ENCODE assay signal across 8 cellular contexts in the genomic region with DNA sequence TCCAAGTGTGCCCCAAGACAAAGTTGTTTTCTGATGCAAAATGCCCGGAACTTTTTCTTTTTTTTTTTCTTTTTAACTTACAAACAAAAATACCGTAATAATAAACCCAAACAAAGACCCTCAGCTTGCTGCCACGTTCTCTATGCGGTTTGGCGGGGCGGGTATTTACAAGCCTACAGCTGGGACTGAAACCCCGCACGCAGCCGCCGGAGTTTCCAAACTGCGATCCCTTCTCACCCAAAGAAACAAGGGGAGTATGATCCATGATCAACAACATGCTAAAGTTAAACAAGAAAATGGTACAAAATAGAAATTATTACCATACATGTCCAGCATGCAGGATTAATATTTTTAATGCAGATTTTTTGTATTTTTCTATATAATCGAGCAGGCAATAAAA. TPM values are rescaled to one million over a fixed set of nuclear protein-coding genes. Genes with fewer than 3 reads are reported as not detected.
DNase-seq lines count a peak whose midpoint lies in the region; ATAC-seq and TF ChIP-seq lines count a peak whose summit lies in the region.

No MANE protein-coding gene starts in this region.

- H3K27ac Mint-ChIP-seq in Caco-2 (ENCODE audit: unreplicated experiment) (no peak overlapping the region), brain (peak overlapping the region in 2 of 5 experiments; percentile 40 to 62), T-helper 17 cell (no peak overlapping the region)
- H3K27ac Mint-ChIP-seq in activated T-helper 2 cell treated with anti-CD3 and anti-CD28 coated beads, Interferon-gamma antibody, Interleukin-2, Interleukin-4, amounts not matched to agents 10 μg/mL and 5 μg/mL and 100 μg/mL, durations not matched to agents 14 hours and 24 hours and 36 hours = no peak overlapping the region

- H3K4me3 ChIP-seq in Caco-2 (ENCODE audit: low read depth, low read length) (no peak overlapping the region), iPS-15b (ENCODE audit: low read depth, low read length) (peak overlapping the region; percentile 69), rectal smooth muscle tissue (ENCODE audit: low read length) (peak overlapping the region; percentile 79)

- no peaks in the 10 kb centered on the region for H3K36me3 ChIP-seq in Caco-2 (ENCODE audit: control insufficient read depth, insufficient read depth, low read length)
- H3K36me3 ChIP-seq in iPS-15b (ENCODE audit: control insufficient read depth, insufficient read depth, low read length) = no peaks in the 10 kb centered on the region
- H3K36me3 ChIP-seq in rectal smooth muscle tissue (ENCODE audit: control insufficient read depth, insufficient read depth, low read length) = no peaks in the 10 kb centered on the region

- H3K27me3 Mint-ChIP-seq in Caco-2 (ENCODE audit: insufficient read depth, unreplicated experiment) = peaks cover 40% of the 10 kb centered on the region
- peaks cover 95% of the 10 kb centered on the region for H3K27me3 Mint-ChIP-seq in brain
- H3K27me3 Mint-ChIP-seq in activated T-helper 2 cell treated with anti-CD3 and anti-CD28 coated beads, Interferon-gamma antibody, Interleukin-2, Interleukin-4, amounts not matched to agents 10 μg/mL and 5 μg/mL and 100 μg/mL, durations not matched to agents 14 hours and 24 hours and 36 hours (ENCODE audit: low read depth) = peaks cover 89% of the 10 kb centered on the region
- peaks cover 74% of the 10 kb centered on the region for H3K27me3 Mint-ChIP-seq in T-helper 17 cell

- H3K27me3 ChIP-seq in Caco-2 (replicated peaks; ENCODE audit: control insufficient read depth, insufficient read depth, low read length) = peaks cover 9% of the 10 kb centered on the region
- peaks cover 93% of the 10 kb centered on the region for H3K27me3 ChIP-seq in iPS-15b (ENCODE audit: control insufficient read depth, insufficient read depth, low read length)
- H3K27me3 ChIP-seq in rectal smooth muscle tissue (ENCODE audit: control insufficient read depth, insufficient read depth, low read length) = peaks cover 27% of the 10 kb centered on the region

- no peaks in the 10 kb centered on the region for H3K9me3 Mint-ChIP-seq in Caco-2 (ENCODE audit: unreplicated experiment)
- H3K9me3 Mint-ChIP-seq in brain = peaks cover 0 to 10% (median 0%) of the 10 kb centered on the region in 5 experiments
- no peaks in the 10 kb centered on the region for H3K9me3 Mint-ChIP-seq in activated T-helper 2 cell treated with anti-CD3 and anti-CD28 coated beads, Interferon-gamma antibody, Interleukin-2, Interleukin-4, amounts not matched to agents 10 μg/mL and 5 μg/mL and 100 μg/mL, durations not matched to agents 14 hours and 24 hours and 36 hours

- no TSS peak for BruUV-seq in Caco-2 (replicated peaks; lab: Mats Ljungman, UMichigan)

- DNase-seq in Caco-2 = no peak
- DNase-seq in activated CD8-positive, alpha-beta memory T cell treated with anti-CD3 and anti-CD28 coated beads, Interleukin-2, amount 50 U/mL, for 4 hours = no peak
- no peak for DNase-seq in activated T-helper 2 cell treated with anti-CD3 and anti-CD28 coated beads, Interferon-gamma antibody, Interleukin-2, Interleukin-4, amounts not matched to agents 10 μg/mL and 5 μg/mL and 100 μg/mL, durations not matched to agents 14 hours and 24 hours and 36 hours (ENCODE audit: low spot score)
- DNase-seq in T-helper 17 cell = no peak
- DNase-seq in head of caudate nucleus = no peak

- H3K4me1 Mint-ChIP-seq in Caco-2 (ENCODE audit: low read depth, unreplicated experiment) (peaks cover 6% of the 10 kb centered on the region), brain (peaks cover 54% of the 10 kb centered on the region), T-helper 17 cell (peaks cover 9% of the 10 kb centered on the region)
- H3K4me1 Mint-ChIP-seq in activated T-helper 2 cell treated with anti-CD3 and anti-CD28 coated beads, Interferon-gamma antibody, Interleukin-2, Interleukin-4, amounts not matched to agents 10 μg/mL and 5 μg/mL and 100 μg/mL, durations not matched to agents 14 hours and 24 hours and 36 hours (ENCODE audit: low read depth) = peaks cover 6% of the 10 kb centered on the region

- ATAC-seq in T-helper 17 cell = no peak

- H3K36me3 Mint-ChIP-seq in Caco-2 (ENCODE audit: insufficient read depth, unreplicated experiment) (peaks cover 16% of the 10 kb centered on the region), brain (peaks cover 20% of the 10 kb centered on the region), T-helper 17 cell (ENCODE audit: low read depth) (peaks cover 4% of the 10 kb centered on the region)
- no peaks in the 10 kb centered on the region for H3K36me3 Mint-ChIP-seq in activated T-helper 2 cell treated with anti-CD3 and anti-CD28 coated beads, Interferon-gamma antibody, Interleukin-2, Interleukin-4, amounts not matched to agents 10 μg/mL and 5 μg/mL and 100 μg/mL, durations not matched to agents 14 hours and 24 hours and 36 hours (ENCODE audit: low read depth)

- TF ChIP-seq CTCF in Caco-2 (IDR thresholded peaks at IDR 0.05; ENCODE audit: insufficient read depth in 1 of 2, low read depth in 1 of 2, low read length in 1 of 2, severe bottlenecking in 1 of 2, unreplicated experiment in 1 of 2) (no peak), brain (conservative IDR thresholded peaks at IDR 0.05) (no peak)

- H3K27ac ChIP-seq in rectal smooth muscle tissue (ENCODE audit: low read depth, low read length) = no peak overlapping the region

- H3K4me3 Mint-ChIP-seq in Caco-2 (ENCODE audit: unreplicated experiment) (peak overlapping the region; percentile 81), brain (peak overlapping the region; percentile 83 to 95 (median 90)), T-helper 17 cell (no peak overlapping the region)
- no peak overlapping the region for H3K4me3 Mint-ChIP-seq in activated T-helper 2 cell treated with anti-CD3 and anti-CD28 coated beads, Interferon-gamma antibody, Interleukin-2, Interleukin-4, amounts not matched to agents 10 μg/mL and 5 μg/mL and 100 μg/mL, durations not matched to agents 14 hours and 24 hours and 36 hours (ENCODE audit: low read depth)

- intact Hi-C loops in Caco-2 (cut with micrococcal nuclease; ENCODE audit: unreplicated experiment) (loop anchor here (10.0 kb wide), 1 partner anchor 242 kb away; no protein-coding TSS in a partner anchor), head of caudate nucleus (cut with DNase I) (loop anchor here (10.0 kb wide), 2 partner anchors 102 to 522 kb away; no protein-coding TSS in a partner anchor)
- intact Hi-C loops in activated T-helper 2 cell treated with anti-CD3 and anti-CD28 coated beads, Interferon-gamma antibody, Interleukin-2, Interleukin-4, amounts not matched to agents 10 μg/mL and 5 μg/mL and 100 μg/mL, durations not matched to agents 14 hours and 24 hours and 36 hours (cut with micrococcal nuclease) = loop anchor here (10.0 kb wide), 1 partner anchor 522 kb away; no protein-coding TSS in a partner anchor

- peaks cover 20% of the 10 kb centered on the region for H3K4me1 ChIP-seq in Caco-2
- H3K4me1 ChIP-seq in iPS-15b (ENCODE audit: control insufficient read depth, insufficient read depth, low read length) = peaks cover 14% of the 10 kb centered on the region
- peaks cover 5% of the 10 kb centered on the region for H3K4me1 ChIP-seq in rectal smooth muscle tissue (ENCODE audit: control insufficient read depth, insufficient read depth, low read length)

- H3K9ac ChIP-seq in iPS-15b (ENCODE audit: low read depth, low read length) (no peak overlapping the region), rectal smooth muscle tissue (ENCODE audit: low read length) (no peak overlapping the region)

- CTCF ChIA-PET in Caco-2 (lab: Charles Lee) = interaction anchor here (0.6 kb wide), 1 partner anchor 150 kb away, joined by 3 read pairs; no protein-coding TSS in a partner anchor

- H3K9me3 ChIP-seq in Caco-2 (no peaks in the 10 kb centered on the region), iPS-15b (ENCODE audit: control insufficient read depth, insufficient read depth, low read length) (no peaks in the 10 kb centered on the region), T-helper 17 cell (ENCODE audit: control insufficient read depth, low read length, poor library complexity, severe bottlenecking) (no peaks in the 10 kb centered on the region)

- POLR2A ChIA-PET in Caco-2 (lab: Charles Lee) = no interaction called here

RNA-seq across cellular contexts. Expression of gene MAFB, which starts 2.1 kb away (rescaled TPM):
- total RNA-seq in Caco-2 (2022) (0.88 and 1.2 TPM in 2 replicates), T-helper 17 cell (1 to 10 TPM in 1 of 2 donors, under 1 TPM in 1; 0.86 to 8.9 TPM)
- 2.7 TPM for polyA plus RNA-seq in brain (ENCODE audit: insufficient read depth, low read depth, low replicate concordance)
- 0.83 and 1.1 TPM in 2 replicates for total RNA-seq in activated T-helper 2 cell treated with anti-CD3 and anti-CD28 coated beads, Interferon-gamma antibody, Interleukin-2, Interleukin-4, amounts not matched to agents 10 μg/mL and 5 μg/mL and 100 μg/mL, durations not matched to agents 14 hours and 24 hours and 36 hours

Comparison
In these comparisons a context has a peak if more than half of its experiments do, and no peak if none do; other contexts are left out.
1. H3K4me3 Mint-ChIP-seq: peak in Caco-2 (single experiment) and brain (5 of 5); none in activated T-helper 2 cell treated with anti-CD3 and anti-CD28 coated beads, Interferon-gamma antibody, Interleukin-2, Interleukin-4, amounts not matched to agents 10 μg/mL and 5 μg/mL and 100 μg/mL, durations not matched to agents 14 hours and 24 hours and 36 hours (single experiment) and T-helper 17 cell (single experiment).